ENCODE assay signal across 1 cellular context in genomic region chr7:32892521-32893224, GRCh38.
TF ChIP-seq lines count a peak whose summit lies in the region.

No MANE protein-coding gene starts in this region.

TF ChIP-seq in HepG2, 621 proteins besides CTCF, POLR2A, EP300 and RAD21 (continued from another document):
- no peak for TF ChIP-seq TFAP4 (IDR thresholded peaks at IDR 0.05; ENCODE audit: borderline replicate concordance, low read depth)
- TF ChIP-seq ZNF33A (CRISPR knock-in tag; IDR thresholded peaks at IDR 0.05; ENCODE audit: borderline replicate concordance) = 0 out of 2 replicates have a peak, but pooled peaks have one; percentile 14
- no peak for TF ChIP-seq ZNF292 (CRISPR knock-in tag; IDR thresholded peaks at IDR 0.05; ENCODE audit: borderline replicate concordance, low read depth)
- no peak for TF ChIP-seq GPBP1L1 (CRISPR knock-in tag; IDR thresholded peaks at IDR 0.05)
- TF ChIP-seq ZNF503 (CRISPR knock-in tag; IDR thresholded peaks at IDR 0.05) = no peak
- no peak for TF ChIP-seq ZNF232 (CRISPR knock-in tag; IDR thresholded peaks at IDR 0.05; ENCODE audit: borderline replicate concordance)
- TF ChIP-seq ZNF451 (CRISPR knock-in tag; IDR thresholded peaks at IDR 0.05) = no peak
- no peak for TF ChIP-seq ZNF329 (CRISPR knock-in tag; IDR thresholded peaks at IDR 0.05; ENCODE audit: low read depth)
- 0 out of 2 replicates have a peak, but pooled peaks have one; percentile 7 for TF ChIP-seq KLF6 (CRISPR knock-in tag; IDR thresholded peaks at IDR 0.05)
- 0 out of 2 replicates have a peak, but pooled peaks have one; percentile 2 for TF ChIP-seq ZSCAN20 (CRISPR knock-in tag; IDR thresholded peaks at IDR 0.05; ENCODE audit: borderline replicate concordance)
- TF ChIP-seq MAZ (IDR thresholded peaks at IDR 0.05; ENCODE audit: borderline replicate concordance, low read depth, low read length) = no peak
- no peak for TF ChIP-seq MAZ (CRISPR knock-in tag; IDR thresholded peaks at IDR 0.05; ENCODE audit: low read depth)
- no peak for TF ChIP-seq HNRNPK (IDR thresholded peaks at IDR 0.05; ENCODE audit: low read depth, low read length, poor library complexity, severe bottlenecking)
- TF ChIP-seq RBFOX2 (IDR thresholded peaks at IDR 0.05; ENCODE audit: low read depth, low read length) = peak; percentile 45
- no peak for TF ChIP-seq PAX8 (CRISPR knock-in tag; IDR thresholded peaks at IDR 0.05; ENCODE audit: borderline replicate concordance)
- peak; percentile 56; the same call in 1 of the 2 replicates for TF ChIP-seq ZNF558 (CRISPR knock-in tag; IDR thresholded peaks at IDR 0.05; ENCODE audit: borderline replicate concordance)
- no peak for TF ChIP-seq NRL (CRISPR knock-in tag; IDR thresholded peaks at IDR 0.05; ENCODE audit: borderline replicate concordance)
- TF ChIP-seq ZNF777 (CRISPR knock-in tag; IDR thresholded peaks at IDR 0.05) = no peak; the same call in 1 of the 2 replicates
- TF ChIP-seq REPIN1 (CRISPR knock-in tag; IDR thresholded peaks at IDR 0.05; ENCODE audit: borderline replicate concordance, low read depth) = peak; percentile 71
- no peak for TF ChIP-seq CHD4 (IDR thresholded peaks at IDR 0.05; ENCODE audit: borderline replicate concordance, low read length)
- TF ChIP-seq TRIM22 (IDR thresholded peaks at IDR 0.05) = no peak
- TF ChIP-seq TBX2 (CRISPR knock-in tag; IDR thresholded peaks at IDR 0.05; ENCODE audit: borderline replicate concordance) = peak; percentile 3; the same call in 1 of the 2 replicates
- no peak for TF ChIP-seq KDM5B (CRISPR knock-in tag; IDR thresholded peaks at IDR 0.05; ENCODE audit: borderline replicate concordance)
- no peak for TF ChIP-seq ZNF256 (CRISPR knock-in tag; conservative IDR thresholded peaks at IDR 0.05)
- TF ChIP-seq PAF1 (CRISPR knock-in tag; IDR thresholded peaks at IDR 0.05) = no peak
- TF ChIP-seq RFX3 (CRISPR knock-in tag; IDR thresholded peaks at IDR 0.05) = no peak
- TF ChIP-seq SATB2 (CRISPR knock-in tag; IDR thresholded peaks at IDR 0.05) = 0 out of 2 replicates have a peak, but pooled peaks have one; percentile 15
- TF ChIP-seq ATF6 (CRISPR knock-in tag; conservative IDR thresholded peaks at IDR 0.05) = no peak
- TF ChIP-seq DZIP1 (CRISPR knock-in tag; IDR thresholded peaks at IDR 0.05) = no peak
- TF ChIP-seq ZNF691 (CRISPR knock-in tag; IDR thresholded peaks at IDR 0.05; ENCODE audit: borderline replicate concordance, low read depth) = no peak
- no peak for TF ChIP-seq ZNF253 (CRISPR knock-in tag; IDR thresholded peaks at IDR 0.05; ENCODE audit: borderline replicate concordance)
- TF ChIP-seq ZNF333 (CRISPR knock-in tag; IDR thresholded peaks at IDR 0.05; ENCODE audit: borderline replicate concordance) = no peak
- no peak for TF ChIP-seq ZNF574 (CRISPR knock-in tag; IDR thresholded peaks at IDR 0.05)
- no peak for TF ChIP-seq SMAD3 (CRISPR knock-in tag; IDR thresholded peaks at IDR 0.05)
- TF ChIP-seq GLI4 (CRISPR knock-in tag; IDR thresholded peaks at IDR 0.05; ENCODE audit: borderline replicate concordance) = 0 out of 2 replicates have a peak, but pooled peaks have one; percentile 22
